Comparison of ENCODE assay signal across 1 cellular context in genomic region chr12:24619954-24620353, GRCh38.
A peak's percentile ranks its signal among the peaks of the same experiment; 100 is the strongest.
TF ChIP-seq lines count a peak whose summit lies in the region.
"Not testable (repeated sequence)": the region's sequence is repeated elsewhere in the genome, so short reads cannot be mapped to it uniquely, and the experiment has no call there.

No MANE protein-coding gene starts in this region.

- CTCF ChIA-PET in HEK293 (lab: Yijun Ruan, JAX): not testable (repeated sequence)

- H3K4me3 ChIP-seq in HEK293 (ENCODE audit: low read depth, low read length): not testable (repeated sequence)

- H3K4me1 ChIP-seq in HEK293 (ENCODE audit: control insufficient read depth, insufficient read depth, low read length): not testable (repeated sequence)

- not testable (repeated sequence) for TF ChIP-seq CTCF in HEK293 (tag by site-specific recombination; IDR thresholded peaks at IDR 0.05)

- POLR2A ChIA-PET in HEK293 (lab: Yijun Ruan, JAX): not testable (repeated sequence)

- not testable (repeated sequence) for H3K36me3 ChIP-seq in HEK293 (ENCODE audit: control insufficient read depth in 2 of 2, insufficient read depth in 1 of 2, low read length in 2 of 2)

- H3K27ac ChIP-seq in HEK293 (ENCODE audit: extremely low read depth, low read depth, low read length): not testable (repeated sequence)

- H3K9me3 ChIP-seq in HEK293 (ENCODE audit: control insufficient read depth, insufficient read depth, low read depth, low read length): not testable (repeated sequence)

TF ChIP-seq in HEK293, 187 proteins besides CTCF, POLR2A, EP300 and RAD21:
- TF ChIP-seq, protein P1, sequence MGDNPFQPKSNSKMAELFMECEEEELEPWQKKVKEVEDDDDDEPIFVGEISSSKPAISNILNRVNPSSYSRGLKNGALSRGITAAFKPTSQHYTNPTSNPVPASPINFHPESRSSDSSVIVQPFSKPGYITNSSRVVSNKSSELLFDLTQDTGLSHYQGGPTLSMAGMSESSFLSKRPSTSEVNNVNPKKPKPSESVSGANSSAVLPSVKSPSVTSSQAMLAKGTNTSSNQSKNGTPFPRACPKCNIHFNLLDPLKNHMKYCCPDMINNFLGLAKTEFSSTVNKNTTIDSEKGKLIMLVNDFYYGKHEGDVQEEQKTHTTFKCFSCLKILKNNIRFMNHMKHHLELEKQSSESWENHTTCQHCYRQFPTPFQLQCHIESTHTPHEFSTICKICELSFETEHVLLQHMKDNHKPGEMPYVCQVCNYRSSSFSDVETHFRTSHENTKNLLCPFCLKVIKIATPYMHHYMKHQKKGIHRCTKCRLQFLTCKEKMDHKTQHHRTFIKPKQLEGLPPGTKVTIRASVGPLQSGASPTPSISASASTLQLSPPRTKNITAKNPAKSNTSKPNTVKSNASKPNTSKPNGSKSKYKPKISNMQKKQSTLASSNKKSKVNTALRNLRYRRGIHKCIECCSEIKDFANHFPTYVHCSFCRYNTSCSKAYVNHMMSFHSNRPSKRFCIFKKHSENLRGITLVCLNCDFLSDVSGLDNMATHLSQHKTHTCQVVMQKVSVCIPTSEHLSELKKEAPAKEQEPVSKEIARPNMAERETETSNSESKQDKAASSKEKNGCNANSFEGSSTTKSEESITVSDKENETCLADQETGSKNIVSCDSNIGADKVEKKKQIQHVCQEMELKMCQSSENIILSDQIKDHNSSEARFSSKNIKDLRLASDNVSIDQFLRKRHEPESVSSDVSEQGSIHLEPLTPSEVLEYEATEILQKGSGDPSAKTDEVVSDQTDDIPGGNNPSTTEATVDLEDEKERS (tag by site-specific recombination; IDR thresholded peaks at IDR 0.05): 0 out of 2 replicates have a peak, but pooled peaks have one; percentile 62
- TF ChIP-seq ZNF146 (tag by site-specific recombination; IDR thresholded peaks at IDR 0.05): peak; percentile 84
